8 cellular contexts compared by ENCODE assay signal in genomic region chr13:67416047-67416925, GRCh38.
DNase-seq lines count a peak whose midpoint lies in the region; ATAC-seq, FAIRE-seq and TF ChIP-seq lines count a peak whose summit lies in the region.

No MANE protein-coding gene starts in this region.

- intact Hi-C loops in heart right ventricle (cut with DNase I) = no loop called here

- ATAC-seq in heart right ventricle = peak in 4 of 8 donors; percentile 62 to 77 (median 72)

- H3K4me3 ChIP-seq in HAP-1 (no peak overlapping the region), NT2/D1 (ENCODE audit: insufficient read length, low read depth) (no peak overlapping the region), heart right ventricle (no peak overlapping the region)

- peak; percentile 30 for DNase-seq in EL
- DNase-seq in HAP-1 (ENCODE audit: low spot score in 2 of 2) = peak; percentile 12 to 77
- peak; percentile 28 for DNase-seq in NT2/D1 (ENCODE audit: low read depth, low spot score)
- no peak for DNase-seq in heart right ventricle
- DNase-seq in activated T-cell treated with anti-CD3 and anti-CD28 coated beads for 4 hours = no peak
- no peak for DNase-seq in GM12892 (ENCODE audit: insufficient read length)
- no peak for DNase-seq in activated CD8-positive, alpha-beta memory T cell treated with anti-CD3 and anti-CD28 coated beads for 24 hours
- DNase-seq in retina = no peak

- no peak for TF ChIP-seq POLR2A in GM12892 (IDR thresholded peaks at IDR 0.05; ENCODE audit: low read depth, low read length)

- H3K9ac ChIP-seq in NT2/D1 (ENCODE audit: insufficient read length, low read depth) = no peak overlapping the region

- no peak for FAIRE-seq in GM12892 (lab: Jason Lieb, UNC)

- H3K27me3 ChIP-seq in HAP-1 (ENCODE audit: low read depth) = no peaks in the 10 kb centered on the region
- no peaks in the 10 kb centered on the region for H3K27me3 ChIP-seq in NT2/D1 (ENCODE audit: insufficient read depth, insufficient read length)
- H3K27me3 ChIP-seq in heart right ventricle = no peaks in the 10 kb centered on the region

- 61 to 62% methylated on average over 9 of the region's 9 CpGs for WGBS in heart right ventricle, 2 donors

- in situ Hi-C loops in HAP-1 (cut with MboI; ENCODE audit: low sequenced_read_pairs) = no loop called here

- H3K4me1 ChIP-seq in HAP-1 (no peaks in the 10 kb centered on the region; the same call in 1 of the 2 replicates), NT2/D1 (ENCODE audit: insufficient read depth, insufficient read length) (no peaks in the 10 kb centered on the region), heart right ventricle (no peaks in the 10 kb centered on the region)

- H3K27ac ChIP-seq in heart right ventricle = no peak overlapping the region

- H3K9me3 ChIP-seq in HAP-1 = no peaks in the 10 kb centered on the region
- H3K9me3 ChIP-seq in NT2/D1 (ENCODE audit: insufficient read depth, low read length) = no peaks in the 10 kb centered on the region
- H3K9me3 ChIP-seq in heart right ventricle = no peaks in the 10 kb centered on the region

- peak in 8 of 9 donors; percentile 14 to 42 (median 32) for TF ChIP-seq CTCF in heart right ventricle (IDR thresholded peaks at IDR 0.05)

- H3K36me3 ChIP-seq in HAP-1 (replicated peaks) = no peaks in the 10 kb centered on the region
- no peaks in the 10 kb centered on the region for H3K36me3 ChIP-seq in NT2/D1 (ENCODE audit: insufficient read depth, insufficient read length, low read length)
- H3K36me3 ChIP-seq in heart right ventricle = no peaks in the 10 kb centered on the region

Comparison
In these comparisons a context has a peak if more than half of its experiments do, and no peak if none do; other contexts are left out.
1. DNase-seq: peak in EL (single experiment), HAP-1 (2 of 2) and NT2/D1 (single experiment); none in heart right ventricle (0 of 2), activated T-cell treated with anti-CD3 and anti-CD28 coated beads for 4 hours (single experiment), GM12892 (single experiment), activated CD8-positive, alpha-beta memory T cell treated with anti-CD3 and anti-CD28 coated beads for 24 hours (single experiment) and retina (single experiment).